Comparison of ENCODE assay signal across 11 cellular contexts in the genomic region with DNA sequence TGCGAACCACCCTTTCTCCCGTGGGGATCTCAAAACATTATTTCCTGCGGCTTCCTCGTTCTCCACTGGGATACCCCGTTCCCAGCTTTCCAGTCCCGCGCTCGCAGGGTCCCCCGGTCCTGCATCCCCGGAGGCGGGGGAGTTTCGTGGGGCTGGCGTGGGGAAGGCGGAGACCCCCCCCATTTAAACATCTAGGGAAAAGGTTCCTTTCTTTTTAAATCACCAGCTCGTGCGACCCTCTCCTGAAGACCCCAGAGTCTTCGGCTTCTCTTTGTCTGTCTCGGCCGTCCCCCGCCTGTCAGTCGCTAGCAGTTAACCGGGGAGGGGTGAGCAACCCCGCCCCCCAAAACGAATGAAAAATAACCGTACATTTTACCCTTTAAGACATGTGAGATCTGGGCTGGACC. TPM values are rescaled to one million over a fixed set of nuclear protein-coding genes. Genes with fewer than 3 reads are reported as not detected.
A peak's percentile ranks its signal among the peaks of the same experiment; 100 is the strongest.
DNase-seq lines count a peak whose midpoint lies in the region; ATAC-seq, FAIRE-seq and TF ChIP-seq lines count a peak whose summit lies in the region.
"Had no signal": no experiment of that assay in that cellular context is flagged by ENCODE, and none has a peak within 500 bp of the region (broad histone marks: within the 10 kb centered on the region; RNA-seq: fewer than 3 reads in every experiment).

No MANE protein-coding gene starts in this region.

- peak overlapping the region; percentile 76 for H2AFZ ChIP-seq in K562 (ENCODE audit: low read depth, low read length)

- H3K36me3 Mint-ChIP-seq in CD8-positive, alpha-beta T cell, result no peaks in the 10 kb centered on the region
- peaks cover 0 to 16% (median 0%) of the 10 kb centered on the region in 3 donors for H3K36me3 Mint-ChIP-seq in naive thymus-derived CD8-positive, alpha-beta T cell

- BruUV-seq in K562 (replicated peaks; lab: Mats Ljungman, UMichigan), result no TSS peak

- FAIRE-seq in K562 (lab: Jason Lieb, UNC), result peak; percentile 48

- no peak for DNase-seq in CD8-positive, alpha-beta T cell
- peak in 2 of 4 experiments; percentile 34 to 91 for DNase-seq in K562 (ENCODE audit: extremely low read depth in 1 of 4, low spot score in 3 of 4)
- no peak for DNase-seq in naive thymus-derived CD8-positive, alpha-beta T cell
- DNase-seq in anterior cingulate cortex (lab: John Stamatoyannopoulos, UW), result no peak
- no peak for DNase-seq in stimulated activated CD4-positive, alpha-beta T cell treated with anti-CD3 and anti-CD28 coated beads, Interleukin-15, amount 100 ng/mL, for 24 hours
- no peak for DNase-seq in middle frontal gyrus (ENCODE audit: extremely low spot score, low spot score)
- DNase-seq: lower lobe of right lung, NCI-H345 had no signal

- CTCF ChIA-PET in CD8-positive, alpha-beta T cell (lab: Charles Lee), result no interaction called here
- CTCF ChIA-PET in K562 (lab: Yijun Ruan, JAX; ENCODE audit: low intra/inter-chr PET ratio), result interaction anchor here (0.7 kb wide), 1 partner anchor 21 kb away, joined by 7 read pairs; no protein-coding TSS in a partner anchor

- peaks cover 81% of the 10 kb centered on the region for H3K27me3 Mint-ChIP-seq in CD8-positive, alpha-beta T cell (ENCODE audit: low read depth)
- H3K27me3 Mint-ChIP-seq in naive thymus-derived CD8-positive, alpha-beta T cell, result peaks cover 51 to 95% (median 73%) of the 10 kb centered on the region in 5 donors

- H3K4me2 ChIP-seq in K562 (ENCODE audit: insufficient read depth, low read length), result peak overlapping the region; percentile 88

- no peak; the same call in 1 of the 2 replicates for TF ChIP-seq POLR2A in K562 (conservative IDR thresholded peaks at IDR 0.05)

- H3K79me2 ChIP-seq in K562 (ENCODE audit: control insufficient read depth, insufficient read depth, low read length), result peaks cover 83% of the 10 kb centered on the region

- H3K9me3 Mint-ChIP-seq in CD8-positive, alpha-beta T cell, result no peaks in the 10 kb centered on the region
- H3K9me3 Mint-ChIP-seq in naive thymus-derived CD8-positive, alpha-beta T cell, result peaks cover 0 to 22% (median 4%) of the 10 kb centered on the region in 9 donors

- no peaks in the 10 kb centered on the region for H3K36me3 ChIP-seq in CD8-positive, alpha-beta T cell (ENCODE audit: insufficient read depth, low read length)
- H3K36me3 ChIP-seq in HUES48 (ENCODE audit: control insufficient read depth, insufficient read depth, low read length) (peaks cover 14% of the 10 kb centered on the region), K562 (ENCODE audit: control insufficient read depth, insufficient read depth, low read length) (peaks cover 22% of the 10 kb centered on the region; the same call in 2 of the 3 replicates)
- H3K36me3 ChIP-seq: lower lobe of right lung had no signal

- in situ Hi-C loops in K562 (cut with MboI), result no loop called here

- TF ChIP-seq RAD21 in K562 (CRISPR knock-in tag; conservative IDR thresholded peaks at IDR 0.05 in 1 of 2, IDR thresholded peaks at IDR 0.05 in 1 of 2), result no peak

- 0% methylated on average over 23 of the region's 25 CpGs for WGBS in K562 (ENCODE audit: insufficient coverage, low coverage, missing lambda C conversion rate)

- H3K4me1 Mint-ChIP-seq in CD8-positive, alpha-beta T cell (ENCODE audit: low read depth), result peaks cover 28% of the 10 kb centered on the region
- H3K4me1 Mint-ChIP-seq in naive thymus-derived CD8-positive, alpha-beta T cell, result peaks cover 14 to 34% (median 28%) of the 10 kb centered on the region in 4 donors

- H3K4me3 Mint-ChIP-seq in CD8-positive, alpha-beta T cell, result peak overlapping the region; percentile 56
- peak overlapping the region; percentile 55 to 86 (median 76) for H3K4me3 Mint-ChIP-seq in naive thymus-derived CD8-positive, alpha-beta T cell

- no peak overlapping the region for H3K27ac ChIP-seq in CD8-positive, alpha-beta T cell (ENCODE audit: low read depth, low read length)
- H3K27ac ChIP-seq in HUES48 (ENCODE audit: low read depth, low read length) (peak overlapping the region; percentile 100), K562 (ENCODE audit: extremely low read depth, low read depth, low read length) (peak overlapping the region; percentile 97)
- H3K27ac ChIP-seq: lower lobe of right lung had no signal

- peak overlapping the region; percentile 69 for H3K9ac ChIP-seq in HUES48 (ENCODE audit: low read depth, low read length)
- peak overlapping the region; percentile 97 to 99 for H3K9ac ChIP-seq in K562 (ENCODE audit: insufficient read depth in 1 of 2, low read depth in 2 of 2, low read length in 2 of 2)

- no peak overlapping the region for H3K4me3 ChIP-seq in CD8-positive, alpha-beta T cell (ENCODE audit: low read depth, low read length)
- peak overlapping the region; percentile 99 for H3K4me3 ChIP-seq in HUES48 (ENCODE audit: low read depth, low read length)
- peak overlapping the region; percentile 78 for H3K4me3 ChIP-seq in K562

- peak; percentile 23; the same call in 1 of the 2 replicates for TF ChIP-seq EP300 in K562 (IDR thresholded peaks at IDR 0.05; ENCODE audit: low read length)

- no peaks in the 10 kb centered on the region for H3K9me1 ChIP-seq in K562 (ENCODE audit: control insufficient read depth, insufficient read depth, low read length)

- TF ChIP-seq CTCF in CD8-positive, alpha-beta T cell (IDR thresholded peaks at IDR 0.05), result no peak
- no peak for TF ChIP-seq CTCF in K562 (IDR thresholded peaks at IDR 0.05 in 2 of 3, conservative IDR thresholded peaks at IDR 0.05 in 1 of 3; ENCODE audit: insufficient read depth in 2 of 3, low read depth in 1 of 3, low read length in 3 of 3)

- intact Hi-C loops in CD8-positive, alpha-beta T cell (cut with DNase I, micrococcal nuclease), result loop anchor here (1.0 to 10.0 kb wide), 3 partner anchors 8 to 272 kb away; a partner anchor contains a TSS
- intact Hi-C loops in K562 (cut with micrococcal nuclease), result loop anchor here (2.0 to 5.0 kb wide), 4 partner anchors 36 to 369 kb away; a partner anchor contains a TSS

- POLR2A ChIA-PET in CD8-positive, alpha-beta T cell (lab: Charles Lee), result no interaction called here
- POLR2A ChIA-PET in K562 (lab: Yijun Ruan, JAX), result interaction anchor here (0.8 to 3.5 kb wide), 10 partner anchors 8 to 99 kb away, joined by 3 to 14 read pairs (median 4); a partner anchor contains a TSS
- POLR2A ChIA-PET in naive thymus-derived CD8-positive, alpha-beta T cell (lab: Charles Lee), result interaction anchor here (0.7 kb wide), 1 partner anchor 147 kb away, joined by 3 read pairs; no protein-coding TSS in a partner anchor

- peaks cover 74% of the 10 kb centered on the region for H3K27me3 ChIP-seq in CD8-positive, alpha-beta T cell (ENCODE audit: insufficient read depth, low read length)
- H3K27me3 ChIP-seq in HUES48 (ENCODE audit: control insufficient read depth, insufficient read depth, low read length), result no peaks in the 10 kb centered on the region
- H3K27me3 ChIP-seq in K562 (ENCODE audit: control insufficient read depth in 2 of 2, insufficient read depth in 2 of 2, low read length in 2 of 2), result no peaks in the 10 kb centered on the region

- H3K27ac Mint-ChIP-seq in CD8-positive, alpha-beta T cell, result no peak overlapping the region
- H3K27ac Mint-ChIP-seq in naive thymus-derived CD8-positive, alpha-beta T cell, result no peak overlapping the region

- ATAC-seq in CD8-positive, alpha-beta T cell, result no peak
- ATAC-seq in K562 (no peak), HG03432 (IDR thresholded peaks at IDR 0.05; ENCODE audit: unreplicated experiment) (no peak)
- peak in 1 of 2 donors; percentile 10 for ATAC-seq in naive thymus-derived CD8-positive, alpha-beta T cell

- peaks cover 31% of the 10 kb centered on the region for H3K4me1 ChIP-seq in CD8-positive, alpha-beta T cell (ENCODE audit: insufficient read depth, low read length)
- peaks cover 37% of the 10 kb centered on the region for H3K4me1 ChIP-seq in HUES48 (ENCODE audit: control insufficient read depth, insufficient read depth, low read length)
- H3K4me1 ChIP-seq in K562 (replicated peaks in 1 of 2; ENCODE audit: control insufficient read depth in 2 of 2, insufficient read depth in 2 of 2, low read length in 2 of 2), result peaks cover 5 to 12% of the 10 kb centered on the region in 2 experiments; a peak in 3 of 5 replicates

- no peaks in the 10 kb centered on the region for H3K9me3 ChIP-seq in CD8-positive, alpha-beta T cell (ENCODE audit: low read length)
- H3K9me3 ChIP-seq in HUES48 (ENCODE audit: control insufficient read depth, insufficient read depth, low read length) (no peaks in the 10 kb centered on the region), K562 (replicated peaks; ENCODE audit: control insufficient read depth, insufficient read depth, low read depth, low read length) (no peaks in the 10 kb centered on the region)
- H3K9me3 ChIP-seq: lower lobe of right lung had no signal

- H4K20me1 ChIP-seq in K562 (replicated peaks; ENCODE audit: control insufficient read depth, insufficient read depth, low read length), result no peaks in the 10 kb centered on the region

RNA-seq across cellular contexts. Expression of a gene that starts 0.5 kb away (rescaled TPM):
- total RNA-seq in CD8-positive, alpha-beta T cell, result not detected
- total RNA-seq in K562 (2011; cell fraction: chromatin; rRNA removed; ENCODE audit: low replicate concordance), result 94.9 and 96.9 TPM in 2 replicates
- 61.6 and 67.2 TPM in 2 replicates for total RNA-seq in K562 (2011; cell fraction: nucleolus; rRNA removed)
- 82.5 and 120 TPM in 2 replicates for total RNA-seq in K562 (2011; cell fraction: nucleoplasm; rRNA removed)
- total RNA-seq in K562 (2014; rRNA removed) (53.6 and 61.6 TPM in 2 replicates), K562 (2014; rRNA removed; fragmentation: Illumina TruSeq; extraction: Trizol) (64.8 and 66.8 TPM in 2 replicates), K562 (2015; rRNA removed; fragmentation: Illumina TruSeq; extraction: Trizol) (65.5 and 72.0 TPM in 2 replicates), K562 (2021) (291 and 318 TPM in 2 replicates)
- polyA plus RNA-seq in K562 (2011; rRNA removed) (27.4 and 31.8 TPM in 2 replicates), K562 (2014; fragmentation: Illumina TruSeq; extraction: Trizol) (71.8 and 80.4 TPM in 2 replicates), K562 (2014; fragmentation: Nextera tagmentation; extraction: Ambion mirVana) (10 to 100 TPM; 13.0 to 13.8 TPM), K562 (2014; rRNA removed) (41.5 and 47.2 TPM in 2 replicates)
- polyA plus RNA-seq in K562 (2011; cell fraction: cytosol; rRNA removed), result 27.0 and 46.4 TPM in 2 replicates
- polyA plus RNA-seq in K562 (2011; cell fraction: nucleus; rRNA removed), result 52.8 and 86.1 TPM in 2 replicates
- 50.4 and 60.4 TPM in 2 replicates for polyA plus RNA-seq in K562 (2012)
- polyA minus RNA-seq in K562 (2011; rRNA and poly(A)+ RNA removed), result 59.8 and 69.5 TPM in 2 replicates
- polyA minus RNA-seq in K562 (2011; cell fraction: cytosol; rRNA and poly(A)+ RNA removed), result 92.6 and 107 TPM in 2 replicates
- polyA minus RNA-seq in K562 (2011; cell fraction: nucleus; rRNA and poly(A)+ RNA removed), result 27.3 and 40.9 TPM in 2 replicates
- total RNA-seq in naive thymus-derived CD8-positive, alpha-beta T cell, result not detected
- not detected for polyA plus RNA-seq in naive thymus-derived CD8-positive, alpha-beta T cell
- total RNA-seq: lower lobe of right lung had no signal

RNA-seq across cellular contexts. Expression of a gene that starts 28.3 kb away (rescaled TPM):
- total RNA-seq in CD8-positive, alpha-beta T cell, result not detected
- not detected in 2 replicates for total RNA-seq in K562 (2011; cell fraction: chromatin; rRNA removed; ENCODE audit: low replicate concordance)
- total RNA-seq in K562 (2011; cell fraction: nucleolus; rRNA removed), result not detected in 2 replicates
- not detected in 2 replicates for total RNA-seq in K562 (2011; cell fraction: nucleoplasm; rRNA removed)
- not detected in 2 replicates for total RNA-seq in K562 (2014; rRNA removed)
- total RNA-seq in K562 (2014; rRNA removed; fragmentation: Illumina TruSeq; extraction: Trizol), result not detected in 2 replicates
- total RNA-seq in K562 (2015; rRNA removed; fragmentation: Illumina TruSeq; extraction: Trizol), result not detected in 2 replicates
- total RNA-seq in K562 (2021), result not detected in 2 replicates
- 0.15 TPM in 1 of 2 replicates, not detected in the other for polyA plus RNA-seq in K562 (2011; rRNA removed)
- polyA plus RNA-seq in K562 (2011; cell fraction: cytosol; rRNA removed), result not detected in 2 replicates
- not detected in 2 replicates for polyA plus RNA-seq in K562 (2011; cell fraction: nucleus; rRNA removed)
- 0.16 TPM in 1 of 2 replicates, not detected in the other for polyA plus RNA-seq in K562 (2012)
- not detected in 2 replicates for polyA plus RNA-seq in K562 (2014; fragmentation: Illumina TruSeq; extraction: Trizol)
- under 1 TPM in 1 of 2 experiments, not detected in 1; 0.08 TPM for polyA plus RNA-seq in K562 (2014; fragmentation: Nextera tagmentation; extraction: Ambion mirVana)
- polyA plus RNA-seq in K562 (2014; rRNA removed), result 0.12 TPM in 1 of 2 replicates, not detected in the other
- not detected in 2 replicates for polyA minus RNA-seq in K562 (2011; rRNA and poly(A)+ RNA removed)
- polyA minus RNA-seq in K562 (2011; cell fraction: cytosol; rRNA and poly(A)+ RNA removed), result not detected in 2 replicates
- not detected in 2 replicates for polyA minus RNA-seq in K562 (2011; cell fraction: nucleus; rRNA and poly(A)+ RNA removed)
- not detected for total RNA-seq in naive thymus-derived CD8-positive, alpha-beta T cell
- not detected for polyA plus RNA-seq in naive thymus-derived CD8-positive, alpha-beta T cell
- total RNA-seq: dermis microvascular lymphatic vessel endothelial cell, lower lobe of right lung had no signal

RNA-seq across cellular contexts. Expression of a gene that starts 52.1 kb away (rescaled TPM):
- total RNA-seq in CD8-positive, alpha-beta T cell, result 10 to 100 TPM; 61.7 to 64.3 TPM
- total RNA-seq in K562 (2011; cell fraction: chromatin; rRNA removed; ENCODE audit: low replicate concordance), result 90.9 and 129 TPM in 2 replicates
- 86.9 and 95.7 TPM in 2 replicates for total RNA-seq in K562 (2011; cell fraction: nucleolus; rRNA removed)
- total RNA-seq in K562 (2011; cell fraction: nucleoplasm; rRNA removed), result 108 and 129 TPM in 2 replicates
- total RNA-seq in K562 (2014; rRNA removed), result 126 and 127 TPM in 2 replicates
- 92.5 and 96.8 TPM in 2 replicates for total RNA-seq in K562 (2014; rRNA removed; fragmentation: Illumina TruSeq; extraction: Trizol)
- 90.9 and 92.9 TPM in 2 replicates for total RNA-seq in K562 (2015; rRNA removed; fragmentation: Illumina TruSeq; extraction: Trizol)
- 124 and 130 TPM in 2 replicates for total RNA-seq in K562 (2021)
- polyA plus RNA-seq in K562 (2011; rRNA removed), result 98.7 and 117 TPM in 2 replicates
- 126 and 130 TPM in 2 replicates for polyA plus RNA-seq in K562 (2011; cell fraction: cytosol; rRNA removed)
- polyA plus RNA-seq in K562 (2011; cell fraction: nucleus; rRNA removed), result 54.4 and 56.9 TPM in 2 replicates
- 103 and 109 TPM in 2 replicates for polyA plus RNA-seq in K562 (2012)
- polyA plus RNA-seq in K562 (2014; fragmentation: Illumina TruSeq; extraction: Trizol), result 128 and 132 TPM in 2 replicates
- 1 to 10 TPM; 6.9 to 9.0 TPM for polyA plus RNA-seq in K562 (2014; fragmentation: Nextera tagmentation; extraction: Ambion mirVana)
- polyA plus RNA-seq in K562 (2014; rRNA removed), result 143 and 149 TPM in 2 replicates
- polyA minus RNA-seq in K562 (2011; rRNA and poly(A)+ RNA removed), result 76.9 and 111 TPM in 2 replicates
- polyA minus RNA-seq in K562 (2011; cell fraction: cytosol; rRNA and poly(A)+ RNA removed), result 45.1 and 48.6 TPM in 2 replicates
- 17.2 and 22.2 TPM in 2 replicates for polyA minus RNA-seq in K562 (2011; cell fraction: nucleus; rRNA and poly(A)+ RNA removed)
- 10 to 100 TPM; 57.1 to 63.7 TPM for total RNA-seq in naive thymus-derived CD8-positive, alpha-beta T cell
- polyA plus RNA-seq in naive thymus-derived CD8-positive, alpha-beta T cell, result 100 to 1,000 TPM; 104 to 110 (median 105) TPM

Comparison
In these comparisons a context has a peak if more than half of its experiments do, and no peak if none do; other contexts are left out.
1. RNA of a gene that starts 0.5 kb away (total RNA-seq): 53.6 to 318 TPM in K562; not detected in CD8-positive, alpha-beta T cell and not detected in naive thymus-derived CD8-positive, alpha-beta T cell; every median in the first group is over 10 times any median in the second.